In genomic region chr7:43647314-43647691, GRCh38 we compare ENCODE assay signal across 8 cellular contexts.
A peak's percentile ranks its signal among the peaks of the same experiment; 100 is the strongest.
DNase-seq lines count a peak whose midpoint lies in the region; ATAC-seq and TF ChIP-seq lines count a peak whose summit lies in the region.

No MANE protein-coding gene starts in this region.

- H3K9me3 ChIP-seq in skeletal muscle satellite cell (replicated peaks; ENCODE audit: low read length) (no peaks in the 10 kb centered on the region), mucosa of descending colon (no peaks in the 10 kb centered on the region), BE2C (no peaks in the 10 kb centered on the region)

- H3K4me3 ChIP-seq in H7 (ENCODE audit: insufficient read depth, low read depth, low read length) (no peak overlapping the region), skeletal muscle satellite cell (ENCODE audit: low read length) (peak overlapping the region; percentile 49), mucosa of descending colon (no peak overlapping the region), BE2C (ENCODE audit: low read depth, low read length) (no peak overlapping the region)

- H3K36me3 Mint-ChIP-seq in WTC11 (peaks cover 30% of the 10 kb centered on the region), glutamatergic neuron (ENCODE audit: unreplicated experiment) (peaks cover 4% of the 10 kb centered on the region)

- H3K27ac Mint-ChIP-seq in WTC11 (peak overlapping the region; percentile 98), glutamatergic neuron (ENCODE audit: unreplicated experiment) (peak overlapping the region; percentile 96)

- peak overlapping the region; percentile 18 for H3K4me3 Mint-ChIP-seq in WTC11
- peak overlapping the region; percentile 48 for H3K4me3 Mint-ChIP-seq in glutamatergic neuron (ENCODE audit: unreplicated experiment)

- peak overlapping the region; percentile 91 for H3K9ac ChIP-seq in skeletal muscle satellite cell (ENCODE audit: low read depth, low read length)

- H3K9me3 Mint-ChIP-seq in WTC11 (no peaks in the 10 kb centered on the region), glutamatergic neuron (ENCODE audit: unreplicated experiment) (peaks cover 19% of the 10 kb centered on the region)

- H3K27me3 Mint-ChIP-seq in WTC11 (ENCODE audit: low read depth) (no peaks in the 10 kb centered on the region), glutamatergic neuron (ENCODE audit: unreplicated experiment) (peaks cover 6% of the 10 kb centered on the region)

- peaks cover 8% of the 10 kb centered on the region for H3K36me3 ChIP-seq in H7 (replicated peaks; ENCODE audit: control insufficient read depth, insufficient read depth, low read length)
- H3K36me3 ChIP-seq in skeletal muscle satellite cell (ENCODE audit: insufficient read depth, low read length) = peaks cover 14% of the 10 kb centered on the region
- no peaks in the 10 kb centered on the region for H3K36me3 ChIP-seq in mucosa of descending colon (ENCODE audit: low read depth)
- peaks cover 41% of the 10 kb centered on the region for H3K36me3 ChIP-seq in BE2C

- intact Hi-C loops in mucosa of descending colon (cut with DNase I, micrococcal nuclease) = no loop called here

- ATAC-seq in WTC11 (peak; percentile 86), mucosa of descending colon (no peak)

- H3K27me3 ChIP-seq in H7 (ENCODE audit: control insufficient read depth, insufficient read depth, low read length) = no peaks in the 10 kb centered on the region
- H3K27me3 ChIP-seq in skeletal muscle satellite cell (ENCODE audit: control insufficient read depth, insufficient read depth, low read length) = no peaks in the 10 kb centered on the region
- H3K27me3 ChIP-seq in BE2C = no peaks in the 10 kb centered on the region

- peak overlapping the region; percentile 72 for H3K4me2 ChIP-seq in skeletal muscle satellite cell (ENCODE audit: low read length)

- DNase-seq in H7 = peak; percentile 61
- peak; percentile 47 for DNase-seq in WTC11 (ENCODE audit: low spot score)
- DNase-seq in glutamatergic neuron = peak; percentile 47
- no peak for DNase-seq in mucosa of descending colon
- no peak for DNase-seq in central memory CD4-positive, alpha-beta T cell
- no peak for DNase-seq in epidermal melanocyte (ENCODE audit: insufficient read length, low spot score)
- no peak for DNase-seq in BE2C

- POLR2A ChIA-PET in WTC11 (lab: Charles Lee) = no interaction called here

- H3K4me1 Mint-ChIP-seq in WTC11 (peaks cover 70% of the 10 kb centered on the region), glutamatergic neuron (ENCODE audit: low read depth, unreplicated experiment) (peaks cover 55% of the 10 kb centered on the region)

- CTCF ChIA-PET in WTC11 (lab: Charles Lee) = interaction anchor here (1.6 to 5.1 kb wide), 2 partner anchors 22 to 65 kb away, joined by 5 to 33 read pairs; partner anchors contain the start of gene STK17A

- no peak for TF ChIP-seq CTCF in WTC11 (IDR thresholded peaks at IDR 0.05)
- no peak for TF ChIP-seq CTCF in glutamatergic neuron (IDR thresholded peaks at IDR 0.05; ENCODE audit: partially characterized antibody, unreplicated experiment)
- TF ChIP-seq CTCF in mucosa of descending colon (IDR thresholded peaks at IDR 0.05) = no peak
- no peak for TF ChIP-seq CTCF in BE2C (IDR thresholded peaks at IDR 0.05; ENCODE audit: low read depth, low read length)

- peaks cover 66% of the 10 kb centered on the region for H3K4me1 ChIP-seq in skeletal muscle satellite cell (ENCODE audit: control insufficient read depth, insufficient read depth, low read length)
- peaks cover 20% of the 10 kb centered on the region for H3K4me1 ChIP-seq in mucosa of descending colon (ENCODE audit: low read depth)
- H3K4me1 ChIP-seq in BE2C = peaks cover 18% of the 10 kb centered on the region

TF ChIP-seq in WTC11, 78 proteins besides CTCF, POLR2A, EP300 and RAD21:
- TF ChIP-seq FOXP4 (CRISPR knock-in tag; IDR thresholded peaks at IDR 0.05) (no peak), CREB1 (CRISPR knock-in tag; IDR thresholded peaks at IDR 0.05) (no peak), ELF4 (CRISPR knock-in tag; IDR thresholded peaks at IDR 0.05; ENCODE audit: low read depth) (no peak), FOXJ3 (CRISPR knock-in tag; IDR thresholded peaks at IDR 0.05; ENCODE audit: borderline replicate concordance) (no peak), OVOL2 (CRISPR knock-in tag; IDR thresholded peaks at IDR 0.05; ENCODE audit: borderline replicate concordance) (no peak), ZNF396 (CRISPR knock-in tag; IDR thresholded peaks at IDR 0.05; ENCODE audit: borderline replicate concordance) (no peak)
- TF ChIP-seq, protein P1, sequence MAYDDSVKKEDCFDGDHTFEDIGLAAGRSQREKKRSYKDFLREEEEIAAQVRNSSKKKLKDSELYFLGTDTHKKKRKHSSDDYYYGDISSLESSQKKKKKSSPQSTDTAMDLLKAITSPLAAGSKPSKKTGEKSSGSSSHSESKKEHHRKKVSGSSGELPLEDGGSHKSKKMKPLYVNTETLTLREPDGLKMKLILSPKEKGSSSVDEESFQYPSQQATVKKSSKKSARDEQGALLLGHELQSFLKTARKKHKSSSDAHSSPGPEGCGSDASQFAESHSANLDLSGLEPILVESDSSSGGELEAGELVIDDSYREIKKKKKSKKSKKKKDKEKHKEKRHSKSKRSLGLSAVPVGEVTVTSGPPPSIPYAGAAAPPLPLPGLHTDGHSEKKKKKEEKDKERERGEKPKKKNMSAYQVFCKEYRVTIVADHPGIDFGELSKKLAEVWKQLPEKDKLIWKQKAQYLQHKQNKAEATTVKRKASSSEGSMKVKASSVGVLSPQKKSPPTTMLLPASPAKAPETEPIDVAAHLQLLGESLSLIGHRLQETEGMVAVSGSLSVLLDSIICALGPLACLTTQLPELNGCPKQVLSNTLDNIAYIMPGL (CRISPR knock-in tag; IDR thresholded peaks at IDR 0.05) = no peak

Comparison
In these comparisons a context has a peak if more than half of its experiments do, and no peak if none do; other contexts are left out.
1. DNase-seq: peak in H7 (single experiment), WTC11 (single experiment) and glutamatergic neuron (single experiment); none in mucosa of descending colon (0 of 3), central memory CD4-positive, alpha-beta T cell (single experiment), epidermal melanocyte (single experiment) and BE2C (single experiment).